1 cellular context compared by ENCODE assay signal in the genomic region with DNA sequence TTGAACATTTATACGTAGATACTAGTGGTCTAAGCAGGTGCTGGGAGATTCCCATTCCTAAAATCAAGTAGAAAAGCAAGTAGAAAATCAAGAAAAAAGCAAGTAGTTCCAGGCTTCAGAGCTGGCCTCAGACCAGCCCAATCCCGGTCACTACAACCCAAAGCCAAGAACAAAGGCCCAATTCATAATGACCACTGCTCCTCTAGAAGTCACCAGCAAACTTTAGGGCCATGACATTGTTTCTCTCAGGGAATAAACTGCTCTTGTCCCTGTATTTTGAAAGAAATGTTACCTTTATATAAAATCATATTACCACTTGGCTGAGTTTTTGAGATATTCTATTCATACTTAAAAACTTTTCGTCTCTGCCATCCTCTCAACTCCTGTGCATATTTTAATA.
TF ChIP-seq lines count a peak whose summit lies in the region.

No MANE protein-coding gene starts in this region.

TF ChIP-seq in endothelial cell of umbilical vein, 7 proteins besides CTCF, POLR2A, EP300 and RAD21:
- TF ChIP-seq, protein P1, sequence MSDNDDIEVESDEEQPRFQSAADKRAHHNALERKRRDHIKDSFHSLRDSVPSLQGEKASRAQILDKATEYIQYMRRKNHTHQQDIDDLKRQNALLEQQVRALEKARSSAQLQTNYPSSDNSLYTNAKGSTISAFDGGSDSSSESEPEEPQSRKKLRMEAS (IDR thresholded peaks at IDR 0.05; ENCODE audit: insufficient read depth, insufficient read length) = no peak
- TF ChIP-seq GATA2 (IDR thresholded peaks at IDR 0.05; ENCODE audit: insufficient read depth, insufficient read length, low read depth, low read length) (no peak), FOS (IDR thresholded peaks at IDR 0.05; ENCODE audit: borderline replicate concordance, insufficient read depth, low read length) (no peak), POLR2AphosphoS5 (IDR thresholded peaks at IDR 0.05; ENCODE audit: insufficient read depth, low read depth, low read length) (no peak), MYC (IDR thresholded peaks at IDR 0.05; ENCODE audit: low read depth, low read length) (no peak), JUN (IDR thresholded peaks at IDR 0.05; ENCODE audit: borderline replicate concordance, insufficient read depth, insufficient read length, low read depth) (no peak), EZH2 (IDR thresholded peaks at IDR 0.05; ENCODE audit: borderline replicate concordance, low read depth, low read length, severe bottlenecking) (no peak)
